Comparison of ENCODE assay signal across 8 cellular contexts in genomic region chr9:2465921-2466460, GRCh38.
A peak's percentile ranks its signal among the peaks of the same experiment; 100 is the strongest.
DNase-seq lines count a peak whose midpoint lies in the region; ATAC-seq, FAIRE-seq and TF ChIP-seq lines count a peak whose summit lies in the region.

No MANE protein-coding gene starts in this region.

- peak; percentile 36 for FAIRE-seq in small intestine (lab: Jason Lieb, UNC)

- peak; percentile 99 for ATAC-seq in HG03432 (IDR thresholded peaks at IDR 0.05; ENCODE audit: unreplicated experiment)

- H3K4me1 ChIP-seq in small intestine (ENCODE audit: control insufficient read depth in 2 of 2, insufficient read depth in 1 of 2, low read depth in 1 of 2, low read length in 1 of 2), result no peaks in the 10 kb centered on the region

- CTCF ChIA-PET in activated naive CD4-positive, alpha-beta T cell treated with anti-CD3 and anti-CD28 coated beads, Interleukin-2, amount 10 ng/mL, durations not matched to agents 7 days and 5 days (lab: Charles Lee), result no interaction called here

- no peak overlapping the region for H3K27ac ChIP-seq in small intestine (ENCODE audit: low read depth in 1 of 2, low read length in 1 of 2)

- no peaks in the 10 kb centered on the region for H3K4me1 Mint-ChIP-seq in activated naive CD4-positive, alpha-beta T cell treated with anti-CD3 and anti-CD28 coated beads, Interleukin-2, amount 10 ng/mL, durations not matched to agents 7 days and 5 days

- peaks cover 4% of the 10 kb centered on the region for H3K27me3 Mint-ChIP-seq in activated naive CD4-positive, alpha-beta T cell treated with anti-CD3 and anti-CD28 coated beads, Interleukin-2, amount 10 ng/mL, durations not matched to agents 7 days and 5 days

- H3K4me3 ChIP-seq in GM12865 (ENCODE audit: low read depth, low read length) (no peak overlapping the region), small intestine (ENCODE audit: low read depth in 1 of 2, low read length in 2 of 2) (no peak overlapping the region)

- in situ Hi-C loops in SK-MEL-5 (cut with HindIII; ENCODE audit: low pct_unique_long_range_greater_than_20kb, low sequenced_read_pairs), result no loop called here

- WGBS in small intestine, 3 donors, result 13 to 43% (median 30%) methylated on average over 1 of the region's 1 CpG

- H3K36me3 ChIP-seq in small intestine (ENCODE audit: control insufficient read depth in 2 of 2, insufficient read depth in 2 of 2, low read length in 2 of 2), result no peaks in the 10 kb centered on the region

- no peaks in the 10 kb centered on the region for H3K27me3 ChIP-seq in small intestine (ENCODE audit: control insufficient read depth in 2 of 2, insufficient read depth in 2 of 2, low read length in 2 of 2)

- H3K9me3 ChIP-seq in small intestine (ENCODE audit: control insufficient read depth, low read depth), result no peaks in the 10 kb centered on the region

- H3K9me3 Mint-ChIP-seq in activated naive CD4-positive, alpha-beta T cell treated with anti-CD3 and anti-CD28 coated beads, Interleukin-2, amount 10 ng/mL, durations not matched to agents 7 days and 5 days, result no peaks in the 10 kb centered on the region

- peak; percentile 78 for DNase-seq in GM12865 (ENCODE audit: low read depth)
- DNase-seq in GM20000 (ENCODE audit: low spot score), result peak; percentile 62
- DNase-seq in SK-MEL-5 (ENCODE audit: low read depth, low spot score), result peak; percentile 25
- DNase-seq in small intestine, result peak; percentile 65
- no peak for DNase-seq in activated naive CD4-positive, alpha-beta T cell treated with anti-CD3 and anti-CD28 coated beads, Interleukin-2, amount 10 ng/mL, durations not matched to agents 7 days and 5 days
- DNase-seq in Kasumi-1 (lab: John Stamatoyannopoulos, UW), result no peak
- no peak for DNase-seq in AG08395 (ENCODE audit: low spot score)

- H3K36me3 Mint-ChIP-seq in activated naive CD4-positive, alpha-beta T cell treated with anti-CD3 and anti-CD28 coated beads, Interleukin-2, amount 10 ng/mL, durations not matched to agents 7 days and 5 days, result no peaks in the 10 kb centered on the region

- no peak for TF ChIP-seq CTCF in GM12865 (IDR thresholded peaks at IDR 0.05; ENCODE audit: insufficient read depth, low read depth, low read length, missing control alignments)
- no peak for TF ChIP-seq CTCF in GM20000 (IDR thresholded peaks at IDR 0.05; ENCODE audit: extremely low read depth, missing control alignments)

- no peak overlapping the region for H3K4me3 Mint-ChIP-seq in activated naive CD4-positive, alpha-beta T cell treated with anti-CD3 and anti-CD28 coated beads, Interleukin-2, amount 10 ng/mL, durations not matched to agents 7 days and 5 days

- no peak overlapping the region for H3K27ac Mint-ChIP-seq in activated naive CD4-positive, alpha-beta T cell treated with anti-CD3 and anti-CD28 coated beads, Interleukin-2, amount 10 ng/mL, durations not matched to agents 7 days and 5 days

Comparison
In these comparisons a context has a peak if more than half of its experiments do, and no peak if none do; other contexts are left out.
1. DNase-seq: peak in GM12865 (single experiment), GM20000 (single experiment), SK-MEL-5 (single experiment) and small intestine (single experiment); none in activated naive CD4-positive, alpha-beta T cell treated with anti-CD3 and anti-CD28 coated beads, Interleukin-2, amount 10 ng/mL, durations not matched to agents 7 days and 5 days (single experiment), Kasumi-1 (0 of 2) and AG08395 (single experiment).